ENCODE assay signal across 19 cellular contexts in the genomic region with DNA sequence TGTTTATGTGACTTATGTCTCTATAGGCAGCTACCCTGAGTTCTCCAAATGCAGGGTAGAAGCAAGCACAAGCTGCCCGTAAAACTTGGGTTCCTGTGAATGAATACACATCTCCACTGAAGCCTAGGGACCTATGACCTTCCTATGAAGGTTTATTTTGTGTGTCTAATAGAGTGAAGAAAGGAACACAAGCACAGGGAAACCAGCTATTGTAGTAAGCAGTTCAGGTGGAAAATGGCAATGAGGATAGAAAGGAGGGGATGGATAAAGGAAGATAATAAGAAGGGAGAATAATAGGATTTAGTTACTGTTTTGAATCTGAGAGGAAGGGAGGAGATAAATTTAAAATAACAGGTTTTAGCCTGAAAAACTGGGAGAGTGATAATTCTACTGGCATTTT. TPM values are rescaled to one million over a fixed set of nuclear protein-coding genes. Genes with fewer than 3 reads are reported as not detected.
DNase-seq lines count a peak whose midpoint lies in the region; ATAC-seq and TF ChIP-seq lines count a peak whose summit lies in the region.
"Had no signal": no experiment of that assay in that cellular context is flagged by ENCODE, and none has a peak within 500 bp of the region (broad histone marks: within the 10 kb centered on the region; RNA-seq: fewer than 3 reads in every experiment).

No MANE protein-coding gene starts in this region.

- H4K20me1 ChIP-seq in OCI-LY7 (ENCODE audit: insufficient read depth, low read length): no peaks in the 10 kb centered on the region

- no peak overlapping the region for H3K27ac Mint-ChIP-seq in neural crest cell (ENCODE audit: unreplicated experiment)
- peak overlapping the region; percentile 20 for H3K27ac Mint-ChIP-seq in type B pancreatic cell
- H3K27ac Mint-ChIP-seq: B cell had no signal

- H3K36me3 Mint-ChIP-seq in neural crest cell (ENCODE audit: low read depth) (peaks cover 11% of the 10 kb centered on the region), type B pancreatic cell (peaks cover 23% of the 10 kb centered on the region)

- peaks cover 22% of the 10 kb centered on the region; the same call in 1 of the 2 replicates for H3K79me2 ChIP-seq in OCI-LY7 (ENCODE audit: insufficient read depth, low read depth, low read length)

- H3K4me2 ChIP-seq in OCI-LY7 (ENCODE audit: low read length): peak overlapping the region; percentile 83; the same call in 1 of the 2 replicates

- no peak for DNase-seq in heart right ventricle
- DNase-seq in right cardiac atrium: no peak
- DNase-seq in OCI-LY7 (ENCODE audit: low spot score): no peak
- no peak for DNase-seq in neural crest cell (ENCODE audit: low read depth, low spot score)
- no peak for DNase-seq in type B pancreatic cell (ENCODE audit: extremely low spot score, unreplicated experiment)
- no peak for DNase-seq in activated gamma-delta T cell (lab: John Stamatoyannopoulos, UW)
- no peak for DNase-seq in cerebellar cortex (ENCODE audit: low spot score)
- DNase-seq: DMS 273 treated with DMSO at 0.1 percent for 48 hours, DND-41, KG1, MV-4-11, NCI-H1930, NCI-H510A, NCI-H82, RPMI8226, SIG-M5 had no signal

- no peak for ATAC-seq in heart right ventricle
- no peak for ATAC-seq in right cardiac atrium
- ATAC-seq in HG03039 (IDR thresholded peaks at IDR 0.05; ENCODE audit: unreplicated experiment): no peak
- ATAC-seq: HepG2 had no signal

- H3K4me1 Mint-ChIP-seq in neural crest cell (peaks cover 53% of the 10 kb centered on the region), type B pancreatic cell (ENCODE audit: unreplicated experiment) (peaks cover 37% of the 10 kb centered on the region)

- H2AFZ ChIP-seq in OCI-LY7 (ENCODE audit: low read length): no peak overlapping the region

- BruUV-seq in OCI-LY7 (replicated peaks; lab: Mats Ljungman, UMichigan): no TSS peak

- intact Hi-C loops in heart right ventricle (cut with DNase I) (loop anchor here in 2 of 10 donors (5.0 kb wide), 1 partner anchor 36 kb away; a partner anchor contains a TSS), right cardiac atrium (cut with DNase I) (no loop called here), OCI-LY7 (cut with micrococcal nuclease; ENCODE audit: unreplicated experiment) (loop anchor here (2.0 kb wide), 1 partner anchor 25 kb away; no protein-coding TSS in a partner anchor)

- H3K9me3 ChIP-seq in heart right ventricle: no peaks in the 10 kb centered on the region
- no peaks in the 10 kb centered on the region for H3K9me3 ChIP-seq in right cardiac atrium (ENCODE audit: control insufficient read depth, low read length)
- no peaks in the 10 kb centered on the region for H3K9me3 ChIP-seq in OCI-LY7 (ENCODE audit: low read length)

- H3K9me3 Mint-ChIP-seq in neural crest cell: no peaks in the 10 kb centered on the region
- no peaks in the 10 kb centered on the region for H3K9me3 Mint-ChIP-seq in type B pancreatic cell

- WGBS in heart right ventricle, 2 donors: 59 to 69% methylated on average over 1 of the region's 1 CpG
- WGBS in right cardiac atrium: 88% methylated on average over 1 of the region's 1 CpG

- H3K27me3 Mint-ChIP-seq in neural crest cell (ENCODE audit: low read depth) (peaks cover 4% of the 10 kb centered on the region), type B pancreatic cell (no peaks in the 10 kb centered on the region)
- H3K27me3 Mint-ChIP-seq: B cell had no signal

- H3K4me3 Mint-ChIP-seq in neural crest cell: peak overlapping the region; percentile 61
- peak overlapping the region; percentile 99 for H3K4me3 Mint-ChIP-seq in type B pancreatic cell
- H3K4me3 Mint-ChIP-seq: B cell had no signal

- no peaks in the 10 kb centered on the region for H3K27me3 ChIP-seq in heart right ventricle
- no peaks in the 10 kb centered on the region for H3K27me3 ChIP-seq in right cardiac atrium (ENCODE audit: control insufficient read depth, insufficient read depth)

- H3K4me3 ChIP-seq in heart right ventricle (peak overlapping the region in 7 of 10 donors; percentile 15 to 83 (median 72)), right cardiac atrium (ENCODE audit: low read length) (no peak overlapping the region), OCI-LY7 (ENCODE audit: low read depth, low read length, poor library complexity, severe bottlenecking) (no peak overlapping the region)

- POLR2A ChIA-PET in OCI-LY7 (lab: Charles Lee): interaction anchor here (1.4 to 6.8 kb wide), 3 partner anchors 16 to 36 kb away, joined by 3 to 62 read pairs (median 4); a partner anchor contains a TSS

- no peak for TF ChIP-seq CTCF in heart right ventricle (IDR thresholded peaks at IDR 0.05)
- no peak for TF ChIP-seq CTCF in OCI-LY7 (conservative IDR thresholded peaks at IDR 0.05; ENCODE audit: low read length)
- TF ChIP-seq CTCF in neural crest cell (conservative IDR thresholded peaks at IDR 0.05): no peak
- TF ChIP-seq CTCF in type B pancreatic cell (conservative IDR thresholded peaks at IDR 0.05): no peak

- H3K4me1 ChIP-seq in heart right ventricle (peaks cover 0 to 51% (median 13%) of the 10 kb centered on the region in 9 donors), right cardiac atrium (ENCODE audit: control insufficient read depth, insufficient read depth, low read length) (peaks cover 4% of the 10 kb centered on the region), OCI-LY7 (ENCODE audit: insufficient read depth, low read length, poor library complexity, severe bottlenecking) (peaks cover 21% of the 10 kb centered on the region)

- CTCF ChIA-PET in OCI-LY7 (lab: Charles Lee; ENCODE audit: unreplicated experiment): no interaction called here

- H3K36me3 ChIP-seq in heart right ventricle (peaks cover 0 to 42% (median 9%) of the 10 kb centered on the region in 9 donors), OCI-LY7 (ENCODE audit: insufficient read depth, low read length) (peaks cover 45% of the 10 kb centered on the region)

- no peaks in the 10 kb centered on the region for H3K9me2 ChIP-seq in OCI-LY7 (ENCODE audit: insufficient read depth, low read length)

- H3K27ac ChIP-seq in heart right ventricle (peak overlapping the region in 6 of 10 donors; percentile 79 to 88 (median 85)), right cardiac atrium (ENCODE audit: low read length) (no peak overlapping the region), OCI-LY7 (ENCODE audit: low read depth, low read length, poor library complexity, severe bottlenecking) (no peak overlapping the region)

RNA-seq across cellular contexts. Expression of a gene that starts 2.4 kb away (rescaled TPM):
- total RNA-seq in heart right ventricle (100 to 1,000 TPM; 508 to 948 (median 694) TPM), right cardiac atrium (100 to 1,000 TPM; 322 to 429 (median 358) TPM), OCI-LY7 (2022) (72.5 and 80.1 TPM in 2 replicates), neural crest cell (129 and 132 TPM in 2 replicates), type B pancreatic cell (ENCODE audit: low replicate concordance) (99.0 and 119 TPM in 2 replicates)
- polyA plus RNA-seq in heart right ventricle (100 to 1,000 TPM; 121 to 185 TPM), right cardiac atrium (204 TPM)
- 37.4 and 42.3 TPM in 2 replicates for total RNA-seq in OCI-LY7 (2014; rRNA removed; shearing (Covaris generic))

RNA-seq across cellular contexts. Expression of a gene that starts 15.6 kb away (rescaled TPM):
- total RNA-seq in heart right ventricle (10 to 100 TPM in 2 of 10 donors, 1 to 10 TPM in 8; 7.1 to 10.7 (median 8.7) TPM), right cardiac atrium (10 to 100 TPM in 1 of 4 donors, 1 to 10 TPM in 3; 7.7 to 12.8 (median 9.0) TPM), OCI-LY7 (2022) (54.7 and 63.5 TPM in 2 replicates), neural crest cell (44.0 and 46.9 TPM in 2 replicates), type B pancreatic cell (ENCODE audit: low replicate concordance) (25.0 and 32.0 TPM in 2 replicates)
- polyA plus RNA-seq in heart right ventricle (1 to 10 TPM; 2.1 to 2.7 TPM), right cardiac atrium (2.8 TPM)
- 29.9 and 48.3 TPM in 2 replicates for total RNA-seq in OCI-LY7 (2014; rRNA removed; shearing (Covaris generic))

RNA-seq across cellular contexts. Expression of a gene that starts 35.8 kb away (rescaled TPM):
- total RNA-seq in heart right ventricle (100 to 1,000 TPM in 1 of 10 donors, 10 to 100 TPM in 9; 73.4 to 103 (median 85.8) TPM), right cardiac atrium (10 to 100 TPM; 58.5 to 69.9 (median 62.4) TPM), OCI-LY7 (2022) (39.3 and 41.5 TPM in 2 replicates), neural crest cell (21.5 and 21.7 TPM in 2 replicates), type B pancreatic cell (ENCODE audit: low replicate concordance) (27.0 and 29.5 TPM in 2 replicates)
- polyA plus RNA-seq in heart right ventricle (10 to 100 TPM; 24.9 to 28.5 TPM), right cardiac atrium (33.4 TPM)
- total RNA-seq in OCI-LY7 (2014; rRNA removed; shearing (Covaris generic)): 19.9 and 26.6 TPM in 2 replicates

Comparison
In these comparisons a context has a peak if more than half of its experiments do, and no peak if none do; other contexts are left out.
1. H3K27ac ChIP-seq: peak in heart right ventricle (6 of 10); none in right cardiac atrium (single experiment) and OCI-LY7 (single experiment).
2. H3K4me3 ChIP-seq: peak in heart right ventricle (7 of 10); none in right cardiac atrium (single experiment) and OCI-LY7 (single experiment).